Comparison of ENCODE assay signal across 1 cellular context in the genomic region with DNA sequence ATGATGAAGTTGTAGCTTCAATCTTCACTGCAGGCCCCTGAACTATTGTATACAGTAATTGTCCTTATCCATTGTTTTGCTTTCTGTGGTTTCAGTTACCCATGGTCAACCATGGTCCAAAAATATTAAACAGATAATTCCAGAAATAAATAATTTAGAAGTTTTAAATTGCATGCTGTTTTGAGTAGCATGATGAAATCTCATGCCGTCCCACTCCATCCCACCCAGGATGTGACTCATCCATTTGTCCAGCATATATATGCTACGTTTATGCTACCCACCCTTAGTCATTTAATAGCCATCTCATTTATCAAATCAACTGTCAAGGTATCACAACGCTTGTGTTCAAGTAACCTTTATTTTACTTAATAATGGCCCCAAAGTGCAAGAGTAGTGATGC.
TF ChIP-seq lines count a peak whose summit lies in the region.

No MANE protein-coding gene starts in this region.

TF ChIP-seq in IMR-90, 13 proteins besides CTCF, POLR2A, EP300 and RAD21 (continued from another document):
- TF ChIP-seq, protein P1, sequence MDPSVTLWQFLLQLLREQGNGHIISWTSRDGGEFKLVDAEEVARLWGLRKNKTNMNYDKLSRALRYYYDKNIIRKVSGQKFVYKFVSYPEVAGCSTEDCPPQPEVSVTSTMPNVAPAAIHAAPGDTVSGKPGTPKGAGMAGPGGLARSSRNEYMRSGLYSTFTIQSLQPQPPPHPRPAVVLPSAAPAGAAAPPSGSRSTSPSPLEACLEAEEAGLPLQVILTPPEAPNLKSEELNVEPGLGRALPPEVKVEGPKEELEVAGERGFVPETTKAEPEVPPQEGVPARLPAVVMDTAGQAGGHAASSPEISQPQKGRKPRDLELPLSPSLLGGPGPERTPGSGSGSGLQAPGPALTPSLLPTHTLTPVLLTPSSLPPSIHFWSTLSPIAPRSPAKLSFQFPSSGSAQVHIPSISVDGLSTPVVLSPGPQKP (IDR thresholded peaks at IDR 0.05; ENCODE audit: borderline replicate concordance, low read depth, low read length): no peak
TF ChIP-seq in IMR-90: peak in this region for 2.
